31 cellular contexts compared by ENCODE assay signal in the genomic region with DNA sequence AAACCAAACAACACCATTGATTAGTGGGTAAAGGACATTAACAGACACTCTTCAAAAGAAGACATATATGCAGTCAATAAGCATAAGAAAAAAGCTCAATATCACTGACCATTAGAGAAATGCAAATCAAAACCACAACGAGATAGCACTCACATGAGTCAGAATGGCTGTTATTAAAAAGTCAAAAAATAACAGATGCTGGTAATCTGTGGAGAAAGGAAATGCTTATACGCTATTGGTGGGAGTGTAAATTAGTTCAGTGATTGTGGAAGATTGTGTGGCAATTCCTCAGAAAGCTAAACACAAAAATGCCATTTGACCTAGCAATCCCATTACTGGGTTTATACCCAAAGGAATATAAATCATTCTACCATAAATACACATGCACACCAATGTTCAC.
A peak's percentile ranks its signal among the peaks of the same experiment; 100 is the strongest.
DNase-seq lines count a peak whose midpoint lies in the region; ATAC-seq, FAIRE-seq and TF ChIP-seq lines count a peak whose summit lies in the region.
"Had no signal": no experiment of that assay in that cellular context is flagged by ENCODE, and none has a peak within 500 bp of the region (broad histone marks: within the 10 kb centered on the region; RNA-seq: fewer than 3 reads in every experiment).

No MANE protein-coding gene starts in this region.

- no peaks in the 10 kb centered on the region for H3K9me3 ChIP-seq in astrocyte (ENCODE audit: insufficient read depth, low read depth, low read length)
- no peaks in the 10 kb centered on the region for H3K9me3 ChIP-seq in left lung
- H3K9me3 ChIP-seq: esophagus squamous epithelium, transverse colon had no signal

- H3K36me3 Mint-ChIP-seq in astrocyte (ENCODE audit: low read depth, unreplicated experiment): no peaks in the 10 kb centered on the region
- H3K36me3 Mint-ChIP-seq: CD14-positive monocyte, natural killer cell, T-cell had no signal

- no peak overlapping the region for H2AFZ ChIP-seq in astrocyte (ENCODE audit: low read depth, low read length)

- H3K9ac ChIP-seq in astrocyte (ENCODE audit: low read length): no peak overlapping the region

- H3K27me3 ChIP-seq in astrocyte (ENCODE audit: insufficient read depth, low read length) (no peaks in the 10 kb centered on the region), left lung (no peaks in the 10 kb centered on the region)
- H3K27me3 ChIP-seq: esophagus squamous epithelium, transverse colon had no signal

- TF ChIP-seq CTCF in AG09309 (IDR thresholded peaks at IDR 0.05; ENCODE audit: control insufficient read depth, insufficient read depth, low read depth, low read length, missing control alignments): no peak
- no peak for TF ChIP-seq CTCF in astrocyte (IDR thresholded peaks at IDR 0.05; ENCODE audit: insufficient read depth, low read depth, low read length)
- no peak for TF ChIP-seq CTCF in left lung (IDR thresholded peaks at IDR 0.05)

- H3K4me1 Mint-ChIP-seq in astrocyte (ENCODE audit: low read depth, unreplicated experiment): no peaks in the 10 kb centered on the region
- H3K4me1 Mint-ChIP-seq: CD14-positive monocyte, natural killer cell, T-cell had no signal

- no peaks in the 10 kb centered on the region for H4K20me1 ChIP-seq in astrocyte (ENCODE audit: insufficient read depth, low read length)

- H3K36me3 ChIP-seq in astrocyte (ENCODE audit: insufficient read depth, low read length): no peaks in the 10 kb centered on the region
- H3K36me3 ChIP-seq in left lung: no peaks in the 10 kb centered on the region
- H3K36me3 ChIP-seq: esophagus squamous epithelium, transverse colon had no signal

- H3K4me3 ChIP-seq in AG09309 (ENCODE audit: control insufficient read depth, low read depth, low read length) (no peak overlapping the region), astrocyte (ENCODE audit: insufficient read depth, low read depth, low read length) (no peak overlapping the region), left lung (no peak overlapping the region)
- H3K4me3 ChIP-seq: esophagus squamous epithelium, skin epidermis, transverse colon had no signal

- intact Hi-C loops in left lung (cut with DNase I): no loop called here

- H3K9me3 Mint-ChIP-seq in astrocyte (ENCODE audit: unreplicated experiment): no peaks in the 10 kb centered on the region

- ATAC-seq in left lung (no peak), esophagus mucosa (no peak)
- ATAC-seq: natural killer cell, T-cell had no signal

- H3K27ac ChIP-seq in astrocyte (ENCODE audit: low read depth, low read length) (no peak overlapping the region), left lung (no peak overlapping the region)
- H3K27ac ChIP-seq: esophagus squamous epithelium, RWPE1, skin epidermis, transverse colon had no signal

- H3K27ac Mint-ChIP-seq in astrocyte (ENCODE audit: unreplicated experiment): no peak overlapping the region
- H3K27ac Mint-ChIP-seq: CD14-positive monocyte; dendritic cell treated with granulocyte-macrophage colony-stimulating factor and Interleukin-4, amounts not matched to agents 40 ng/mL and 50 ng/mL, for 4 days; natural killer cell; T-cell had no signal

- FAIRE-seq in astrocyte (lab: Jason Lieb, UNC): peak; percentile 56
- FAIRE-seq: H54, kidney had no signal

- H3K79me2 ChIP-seq in astrocyte (ENCODE audit: insufficient read depth, low read length): no peaks in the 10 kb centered on the region

- H3K4me2 ChIP-seq in astrocyte (ENCODE audit: low read length): no peak overlapping the region

- DNase-seq in AG09309 (ENCODE audit: low read depth) (peak; percentile 34), HCEC 1CT (peak; percentile 76), astrocyte (ENCODE audit: low read depth) (peak; percentile 29), fibroblast of the conjunctiva (ENCODE audit: low read depth) (peak; percentile 2), left lung (no peak), NCI-H1105 treated with DMSO at 0.1 percent for 48 hours (lab: John Stamatoyannopoulos, UW) (no peak)
- no peak for DNase-seq in activated CD4-positive, alpha-beta T cell treated with anti-CD3 and anti-CD28 coated beads for 1 hour
- DNase-seq: activated CD4-positive, alpha-beta T cell treated with anti-CD3 and anti-CD28 coated beads, Interleukin-2, amount 50 U/mL, for 48 hours; activated CD4-positive, CD25-positive, alpha-beta regulatory T cell; activated CD8-positive, alpha-beta memory T cell treated with anti-CD3 and anti-CD28 coated beads, Interleukin-2, amount 50 U/mL, for 4 hours; activated naive CD4-positive, alpha-beta T cell treated with anti-CD3 and anti-CD28 coated beads, Interleukin-2, amount 50 U/mL, for 16 hours; amygdala; caudate nucleus; esophagus squamous epithelium; KBM-7; kidney; midbrain; MM.1S; natural killer cell; NCI-H1417; NCI-H446; NCI-H774; stimulated activated CD4-positive, alpha-beta T cell treated with anti-CD3 and anti-CD28 coated beads, Interleukin-2, amount 100 ng/mL, for 24 hours; T-cell; transverse colon had no signal

- H3K4me3 Mint-ChIP-seq in astrocyte (ENCODE audit: unreplicated experiment): no peak overlapping the region
- H3K4me3 Mint-ChIP-seq: CD14-positive monocyte; dendritic cell treated with granulocyte-macrophage colony-stimulating factor and Interleukin-4, amounts not matched to agents 40 ng/mL and 50 ng/mL, for 4 days; natural killer cell; T-cell had no signal

- H3K27me3 Mint-ChIP-seq in astrocyte (ENCODE audit: low read depth, unreplicated experiment): peaks cover 5% of the 10 kb centered on the region
- H3K27me3 Mint-ChIP-seq: dendritic cell treated with granulocyte-macrophage colony-stimulating factor and Interleukin-4, amounts not matched to agents 40 ng/mL and 50 ng/mL, for 4 days; T-cell had no signal

- no peaks in the 10 kb centered on the region for H3K4me1 ChIP-seq in astrocyte (ENCODE audit: insufficient read depth, low read length)
- H3K4me1 ChIP-seq in left lung: no peaks in the 10 kb centered on the region
- H3K4me1 ChIP-seq: esophagus squamous epithelium, transverse colon had no signal

Comparison
In these comparisons a context has a peak if more than half of its experiments do, and no peak if none do; other contexts are left out.
1. DNase-seq: peak in AG09309 (single experiment), HCEC 1CT (single experiment), astrocyte (single experiment) and fibroblast of the conjunctiva (single experiment); none in left lung (0 of 2), NCI-H1105 treated with DMSO at 0.1 percent for 48 hours (single experiment) and activated CD4-positive, alpha-beta T cell treated with anti-CD3 and anti-CD28 coated beads for 1 hour (single experiment).